Comparison of ENCODE assay signal across 8 cellular contexts in the genomic region with DNA sequence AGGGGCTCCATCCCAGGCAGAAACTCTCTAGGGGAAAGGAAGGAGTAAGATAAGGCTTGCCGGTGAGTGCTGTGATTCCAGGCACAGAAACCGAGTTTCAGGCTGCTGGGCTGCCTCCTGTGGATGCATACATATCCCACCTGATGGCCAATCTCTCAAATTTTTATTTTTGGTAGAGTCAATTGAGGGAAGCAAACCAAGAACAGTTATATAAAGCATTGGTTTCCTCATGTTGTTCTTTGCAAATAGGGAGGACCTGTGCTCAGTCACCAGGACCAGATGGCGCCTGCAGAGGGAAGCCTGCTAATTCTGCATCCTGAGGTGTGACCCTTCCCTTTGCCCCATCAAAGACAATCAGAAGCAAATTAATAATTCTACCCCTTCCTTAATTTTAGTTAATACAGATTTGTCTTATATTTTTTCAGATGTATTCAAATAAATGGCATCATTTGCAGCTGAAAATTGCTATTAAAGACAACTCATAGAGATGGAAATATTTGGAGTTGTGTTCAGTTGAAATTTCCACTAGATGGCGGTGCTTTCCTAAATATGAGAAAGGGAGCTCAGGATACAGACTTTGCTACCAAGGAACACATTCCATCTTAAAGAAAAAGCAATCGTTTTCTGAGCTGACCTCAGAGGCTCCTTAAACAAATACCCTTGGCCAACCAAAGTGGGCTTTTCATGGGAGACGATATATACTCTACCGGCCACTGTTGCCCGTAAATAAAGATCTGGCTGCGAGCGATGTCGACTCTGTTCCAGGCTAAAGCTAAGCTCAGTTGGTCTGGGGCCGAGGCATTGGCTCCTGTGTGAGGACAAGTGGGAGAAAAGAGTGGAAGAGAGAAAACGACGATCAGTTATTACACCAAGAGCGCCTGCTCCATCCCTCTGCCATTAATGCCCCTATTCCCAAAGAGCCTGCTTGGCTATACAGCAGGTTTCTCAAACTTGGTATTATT.
DNase-seq lines count a peak whose midpoint lies in the region; ATAC-seq, FAIRE-seq and TF ChIP-seq lines count a peak whose summit lies in the region.

No MANE protein-coding gene starts in this region.

- FAIRE-seq in G401.6 (lab: Jason Lieb, UNC): peak; percentile 89

- POLR2A ChIA-PET in PC-3 (lab: Charles Lee; ENCODE audit: unreplicated experiment): no interaction called here

- H4K20me1 ChIP-seq in PC-3 (ENCODE audit: low read length): no peaks in the 10 kb centered on the region

- no peaks in the 10 kb centered on the region for H3K4me1 ChIP-seq in PC-3 (ENCODE audit: insufficient read depth, low read length)

- H3K4me1 Mint-ChIP-seq in nephron progenitor cell (peaks cover 9% of the 10 kb centered on the region), immature natural killer cell (no peaks in the 10 kb centered on the region)

- H3K9me3 ChIP-seq in PC-3 (ENCODE audit: low read length): no peaks in the 10 kb centered on the region

- peaks cover 6% of the 10 kb centered on the region for H3K27me3 Mint-ChIP-seq in nephron progenitor cell (ENCODE audit: low read depth, poor library complexity)
- peaks cover 2 to 18% (median 3%) of the 10 kb centered on the region in 3 donors for H3K27me3 Mint-ChIP-seq in immature natural killer cell (ENCODE audit: low read depth in 3 of 3)

- intact Hi-C loops in PC-3 (cut with micrococcal nuclease): loop anchor here (1.0 to 5.0 kb wide), 2 partner anchors 362 to 609 kb away; no protein-coding TSS in a partner anchor

- peaks cover 9% of the 10 kb centered on the region for H3K9me3 Mint-ChIP-seq in nephron progenitor cell
- no peaks in the 10 kb centered on the region for H3K9me3 Mint-ChIP-seq in immature natural killer cell

- TF ChIP-seq CTCF in PC-3 (conservative IDR thresholded peaks at IDR 0.05; ENCODE audit: low read depth, low read length): peak; percentile 71
- peak; percentile 61 for TF ChIP-seq CTCF in epithelial cell of esophagus (IDR thresholded peaks at IDR 0.05; ENCODE audit: insufficient read depth, low read depth, low read length, missing control alignments)
- TF ChIP-seq CTCF in nephron progenitor cell (IDR thresholded peaks at IDR 0.05): peak; percentile 66

- DNase-seq in PC-3 (peak; percentile 65), epithelial cell of esophagus (ENCODE audit: low read depth) (peak; percentile 67), nephron progenitor cell (no peak), immature natural killer cell (no peak)

- no peaks in the 10 kb centered on the region; the same call in 1 of the 2 replicates for H3K36me3 ChIP-seq in PC-3 (ENCODE audit: low read depth, low read length)

- BruUV-seq in PC-3 (replicated peaks; lab: Mats Ljungman, UMichigan): no TSS peak

- H3K27ac ChIP-seq in PC-3 (ENCODE audit: low read length): no peak overlapping the region

- H3K4me3 Mint-ChIP-seq in nephron progenitor cell (peak overlapping the region; percentile 66), immature natural killer cell (no peak overlapping the region)

- H3K27ac Mint-ChIP-seq in nephron progenitor cell (peak overlapping the region; percentile 48), immature natural killer cell (no peak overlapping the region)

- H3K27me3 ChIP-seq in PC-3 (ENCODE audit: low read length): no peaks in the 10 kb centered on the region

- ATAC-seq in HG03565 (IDR thresholded peaks at IDR 0.05; ENCODE audit: unreplicated experiment): peak; percentile 43
- no peak for ATAC-seq in PC-3
- ATAC-seq in GM19324 (IDR thresholded peaks at IDR 0.05; ENCODE audit: low FRiP score, unreplicated experiment): no peak
- ATAC-seq in GM21526 (IDR thresholded peaks at IDR 0.05; ENCODE audit: low FRiP score, unreplicated experiment): no peak

- no peak overlapping the region for H3K4me2 ChIP-seq in PC-3 (ENCODE audit: low read length)

- H3K9me2 ChIP-seq in PC-3 (replicated peaks; ENCODE audit: low read length): no peaks in the 10 kb centered on the region

- H3K4me3 ChIP-seq in PC-3 (ENCODE audit: low read length) (no peak overlapping the region), epithelial cell of esophagus (ENCODE audit: low read length) (no peak overlapping the region)

- CTCF ChIA-PET in PC-3 (lab: Charles Lee): interaction anchor here (0.6 kb wide), 2 partner anchors 487 to 522 kb away, joined by 3 to 10 read pairs; no protein-coding TSS in a partner anchor

- no peak overlapping the region for H2AFZ ChIP-seq in PC-3 (ENCODE audit: low read length)

- no peaks in the 10 kb centered on the region for H3K79me2 ChIP-seq in PC-3 (ENCODE audit: low read length)

- no peak overlapping the region for H3K9ac ChIP-seq in PC-3 (ENCODE audit: low read length)

- H3F3A ChIP-seq in PC-3 (ENCODE audit: low read length, unreplicated experiment): no peaks in the 10 kb centered on the region

- H3K36me3 Mint-ChIP-seq in nephron progenitor cell (ENCODE audit: low read depth) (no peaks in the 10 kb centered on the region), immature natural killer cell (no peaks in the 10 kb centered on the region)

Comparison
In these comparisons a context has a peak if more than half of its experiments do, and no peak if none do; other contexts are left out.
1. DNase-seq: peak in PC-3 (single experiment) and epithelial cell of esophagus (single experiment); none in nephron progenitor cell (single experiment) and immature natural killer cell (0 of 3).
2. Peak in every context shown above with its lines, with median percentiles within 50 percentile points of each other: CTCF ChIP-seq.